10 cellular contexts compared by ENCODE assay signal in the genomic region with DNA sequence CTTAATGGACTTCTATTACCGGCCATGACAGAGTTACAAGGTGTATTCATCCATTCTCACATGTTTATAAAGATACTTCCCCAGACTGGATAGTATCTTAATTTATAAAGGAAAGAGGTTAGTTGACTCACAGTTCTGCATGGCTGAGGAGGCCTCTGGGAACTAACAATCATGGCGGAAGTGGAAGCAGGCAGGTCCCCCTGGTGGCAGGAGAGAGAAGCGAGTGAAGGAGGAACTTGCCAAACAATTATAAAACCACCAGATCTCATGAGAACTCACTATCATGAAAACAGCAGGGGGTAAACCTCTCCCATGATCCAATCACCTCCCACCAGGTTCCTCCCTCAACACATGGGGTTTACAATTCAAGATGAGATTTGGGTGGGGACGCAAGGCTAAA.
DNase-seq lines count a peak whose midpoint lies in the region; ATAC-seq, FAIRE-seq and TF ChIP-seq lines count a peak whose summit lies in the region.
"Had no signal": no experiment of that assay in that cellular context is flagged by ENCODE, and none has a peak within 500 bp of the region (broad histone marks: within the 10 kb centered on the region; RNA-seq: fewer than 3 reads in every experiment).

No MANE protein-coding gene starts in this region.

- TF ChIP-seq EP300 in H1 (IDR thresholded peaks at IDR 0.05; ENCODE audit: borderline replicate concordance in 1 of 2, low read depth in 2 of 2, low read length in 2 of 2), result no peak

- H3K23me2 ChIP-seq in H1 (ENCODE audit: low read depth, low read length), result no peaks in the 10 kb centered on the region

- no peak overlapping the region for H4K5ac ChIP-seq in H1 (ENCODE audit: insufficient read length, low read depth, low read length)

- no peak overlapping the region for H2BK12ac ChIP-seq in H1 (ENCODE audit: low read depth, low read length)

- no peak for TF ChIP-seq POLR2A in H1 (IDR thresholded peaks at IDR 0.05; ENCODE audit: control extremely low read depth in 1 of 2, low read depth in 2 of 2, low read length in 2 of 2)

- no peak overlapping the region for H2BK5ac ChIP-seq in H1 (ENCODE audit: low read depth, low read length)

- no peaks in the 10 kb centered on the region for H3K4me1 ChIP-seq in H1 (replicated peaks in 1 of 4; ENCODE audit: control insufficient read depth in 3 of 4, insufficient read depth in 4 of 4, low read length in 3 of 4)

- TF ChIP-seq CTCF in CD14-positive monocyte (IDR thresholded peaks at IDR 0.05) (peak; percentile 19), H1 (IDR thresholded peaks at IDR 0.05; ENCODE audit: control extremely low read depth in 1 of 3, insufficient read depth in 1 of 3, low read depth in 1 of 3, low read length in 3 of 3) (peak; percentile 42 to 54 (median 46))

- no peak overlapping the region for H3K4me3 Mint-ChIP-seq in CD14-positive monocyte
- H3K4me3 Mint-ChIP-seq in activated T-cell treated with anti-CD3 and anti-CD28 coated beads, Interleukin-2, amount 50 U/mL, for 24 hours, result no peak overlapping the region

- no peak overlapping the region for H2AFZ ChIP-seq in H1 (ENCODE audit: low read length)

- H3K23ac ChIP-seq in H1 (ENCODE audit: insufficient read length), result no peak overlapping the region

- ATAC-seq in GM19397 (IDR thresholded peaks at IDR 0.05; ENCODE audit: unreplicated experiment), result peak; percentile 60

- H3K4me1 Mint-ChIP-seq in CD14-positive monocyte, result no peaks in the 10 kb centered on the region
- H3K4me1 Mint-ChIP-seq in activated T-cell treated with anti-CD3 and anti-CD28 coated beads, Interleukin-2, amount 50 U/mL, for 24 hours (ENCODE audit: low read depth), result no peaks in the 10 kb centered on the region

- FAIRE-seq in H1 (lab: Jason Lieb, UNC), result no peak

- H3K79me2 ChIP-seq in H1 (ENCODE audit: control insufficient read depth in 1 of 2, insufficient read depth in 2 of 2, low read length in 2 of 2), result no peaks in the 10 kb centered on the region

- peak; percentile 25 to 40; a peak in 2 of 4 replicates for TF ChIP-seq RAD21 in H1 (IDR thresholded peaks at IDR 0.05 in 1 of 2, conservative IDR thresholded peaks at IDR 0.05 in 1 of 2; ENCODE audit: low read depth in 2 of 2, low read length in 2 of 2)

- H3K9me3 ChIP-seq in H1 (ENCODE audit: insufficient read depth in 2 of 2, low read depth in 1 of 2, low read length in 1 of 2), result no peaks in the 10 kb centered on the region

- no peak overlapping the region for H2AK5ac ChIP-seq in H1 (ENCODE audit: low read depth, low read length)

- H3K27ac Mint-ChIP-seq in CD14-positive monocyte, result no peak overlapping the region
- H3K27ac Mint-ChIP-seq in activated T-cell treated with anti-CD3 and anti-CD28 coated beads, Interleukin-2, amount 50 U/mL, for 24 hours, result no peak overlapping the region

- no peak overlapping the region for H4K8ac ChIP-seq in H1 (ENCODE audit: extremely low read depth, insufficient read depth, low read length)

- H3K4me2 ChIP-seq in H1 (ENCODE audit: insufficient read depth in 1 of 2, low read depth in 2 of 2, low read length in 2 of 2), result no peak overlapping the region

- WGBS in H1 (ENCODE audit: extremely low coverage in 1 of 2, insufficient coverage in 1 of 2, insufficient read length in 1 of 2, insufficient replicate concordance in 2 of 2, low coverage in 1 of 2, low lambda C conversion rate in 2 of 2, missing lambda C conversion rate in 1 of 2), 2 experiments, result 94% methylated on average over 4 of the region's 4 CpGs; no CpG with 5 or more reads in 1 of the 2 experiments

- H4K20me1 ChIP-seq in H1 (replicated peaks in 1 of 2; ENCODE audit: control insufficient read depth in 1 of 2, insufficient read depth in 2 of 2, low read length in 2 of 2), result no peaks in the 10 kb centered on the region

- intact Hi-C loops in CD14-positive monocyte (cut with micrococcal nuclease), result no loop called here

- H3K27me3 ChIP-seq in H1 (replicated peaks in 1 of 4; ENCODE audit: control insufficient read depth in 3 of 4, extremely low read depth in 1 of 4, insufficient read depth in 3 of 4, low read length in 3 of 4), result peaks cover 0 to 1% (median 0%) of the 10 kb centered on the region in 4 experiments; a peak in 1 of 7 replicates

- H2BK20ac ChIP-seq in H1 (ENCODE audit: low read length), result no peak overlapping the region

- no peaks in the 10 kb centered on the region for H3K36me3 Mint-ChIP-seq in CD14-positive monocyte
- no peaks in the 10 kb centered on the region for H3K36me3 Mint-ChIP-seq in activated T-cell treated with anti-CD3 and anti-CD28 coated beads, Interleukin-2, amount 50 U/mL, for 24 hours (ENCODE audit: low read depth)

- no peak overlapping the region for H2BK15ac ChIP-seq in H1 (ENCODE audit: low read length)

- H3K27ac ChIP-seq in H1 (ENCODE audit: low read depth, low read length), result no peak overlapping the region

- no peak overlapping the region for H3K18ac ChIP-seq in H1 (ENCODE audit: extremely low read depth, low read length)

- CTCF ChIA-PET in H1 (lab: Charles Lee; ENCODE audit: partially characterized antibody), result interaction anchor here (0.7 to 3.3 kb wide), 10 partner anchors 8 to 78 kb away, joined by 3 to 20 read pairs (median 6); no protein-coding TSS in a partner anchor

- no peaks in the 10 kb centered on the region for H3K79me1 ChIP-seq in H1 (ENCODE audit: low read depth, low read length)

- H3K36me3 ChIP-seq in H1 (ENCODE audit: control insufficient read depth in 2 of 4, insufficient read depth in 4 of 4, low read length in 3 of 4), result no peaks in the 10 kb centered on the region

- DNase-seq in CD14-positive monocyte (ENCODE audit: low spot score) (no peak), HT1080 (ENCODE audit: low read depth) (peak; percentile 50), H1 (ENCODE audit: low read depth in 1 of 2, low spot score in 2 of 2) (peak in 1 of 2 experiments; percentile 53), SIG-M5 treated with dmso at 0.1 percent for 504 hours (lab: John Stamatoyannopoulos, UW; ENCODE audit: unreplicated experiment) (no peak), globus pallidus (ENCODE audit: low spot score) (no peak), NCI-H2107 treated with DMSO at 0.1 percent for 48 hours (lab: John Stamatoyannopoulos, UW; ENCODE audit: unreplicated experiment) (no peak)
- DNase-seq in activated T-cell treated with anti-CD3 and anti-CD28 coated beads, Interleukin-2, amount 50 U/mL, for 24 hours, result no peak
- DNase-seq: activated T-cell treated with anti-CD3 and anti-CD28 coated beads, Interleukin-2, amount 50 U/mL, for 1 hour; NCI-H226 had no signal

- POLR2A ChIA-PET in H1 (lab: Charles Lee; ENCODE audit: partially characterized antibody), result no interaction called here

- no peak overlapping the region for H4K91ac ChIP-seq in H1 (replicated peaks; ENCODE audit: insufficient read length, low read length)

- H3K27me3 Mint-ChIP-seq in CD14-positive monocyte (ENCODE audit: low read depth in 3 of 3), result peaks cover 0 to 1% (median 0%) of the 10 kb centered on the region in 3 donors
- no peaks in the 10 kb centered on the region for H3K27me3 Mint-ChIP-seq in activated T-cell treated with anti-CD3 and anti-CD28 coated beads, Interleukin-2, amount 50 U/mL, for 24 hours

- no peak overlapping the region for H2BK120ac ChIP-seq in H1 (replicated peaks; ENCODE audit: low read depth, low read length)

- H3K4ac ChIP-seq in H1 (replicated peaks; ENCODE audit: insufficient read length, low read depth, low read length), result no peak overlapping the region

- H3K14ac ChIP-seq in H1 (ENCODE audit: insufficient read length), result no peak overlapping the region

- H3K9ac ChIP-seq in H1 (replicated peaks in 1 of 4; ENCODE audit: extremely low read depth in 1 of 4, low read depth in 3 of 4, low read length in 3 of 4), result no peak overlapping the region

- no peak overlapping the region for H3K4me3 ChIP-seq in H1 (ENCODE audit: extremely low read depth in 1 of 4, insufficient read depth in 2 of 4, low read depth in 3 of 4, low read length in 4 of 4)

- peaks cover 0 to 5% (median 3%) of the 10 kb centered on the region in 7 donors for H3K9me3 Mint-ChIP-seq in CD14-positive monocyte
- H3K9me3 Mint-ChIP-seq in activated T-cell treated with anti-CD3 and anti-CD28 coated beads, Interleukin-2, amount 50 U/mL, for 24 hours, result no peaks in the 10 kb centered on the region

- H3K56ac ChIP-seq in H1 (replicated peaks; ENCODE audit: insufficient read length, low read depth, low read length), result no peak overlapping the region

TF ChIP-seq in H1, 55 proteins besides CTCF, POLR2A, EP300 and RAD21:
- TF ChIP-seq YY1 (IDR thresholded peaks at IDR 0.05; ENCODE audit: low read depth, low read length) (peak; percentile 80), CBX5 (IDR thresholded peaks at IDR 0.05; ENCODE audit: low read depth, low read length) (no peak)
